18 cellular contexts compared by ENCODE assay signal in the genomic region with DNA sequence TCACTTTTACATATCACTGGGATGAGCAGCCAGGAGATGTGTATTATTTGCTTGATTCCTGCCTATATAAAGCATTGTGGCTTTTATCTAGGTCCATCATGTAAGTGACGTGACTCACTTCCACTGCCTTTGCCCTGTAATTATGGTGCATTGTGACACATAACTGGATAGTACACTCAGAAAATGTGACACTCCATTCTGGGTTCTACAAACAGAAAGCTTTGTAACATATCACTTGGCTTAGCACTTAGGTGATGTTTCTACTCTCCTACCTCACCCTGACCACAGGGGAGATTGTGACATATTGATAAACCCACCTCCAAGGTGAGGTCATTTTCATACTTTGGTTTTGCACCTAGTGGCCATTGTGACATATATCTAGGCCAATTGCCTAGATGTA. TPM values are rescaled to one million over a fixed set of nuclear protein-coding genes. Genes with fewer than 3 reads are reported as not detected.
"Had no signal": no experiment of that assay in that cellular context is flagged by ENCODE, and none has a peak within 500 bp of the region (broad histone marks: within the 10 kb centered on the region; RNA-seq: fewer than 3 reads in every experiment).

No MANE protein-coding gene starts in this region.

RNA-seq across cellular contexts. Expression of gene BPY2B, which starts 21.8 kb away (rescaled TPM):
- total RNA-seq: activated CD4-positive, alpha-beta memory T cell treated with anti-CD3 and anti-CD28 coated beads, Interleukin-2, amount 10 ng/mL, durations not matched to agents 7 days and 5 days; activated CD4-positive, alpha-beta T cell treated with anti-CD3 and anti-CD28 coated beads, Interleukin-2, amount 10 ng/mL, durations not matched to agents 7 days and 5 days; activated CD8-positive, alpha-beta memory T cell treated with anti-CD3 and anti-CD28 coated beads, Interleukin-2, amount 10 ng/mL, durations not matched to agents 7 days and 5 days; activated CD8-positive, alpha-beta T cell treated with anti-CD3 and anti-CD28 coated beads, Interleukin-2, amount 10 ng/mL, durations not matched to agents 7 days and 5 days; activated naive CD4-positive, alpha-beta T cell treated with anti-CD3 and anti-CD28 coated beads for 36 hours; activated naive CD8-positive, alpha-beta T cell treated with anti-CD3 and anti-CD28 coated beads, Interleukin-2, amount 10 ng/mL, durations not matched to agents 7 days and 5 days; adrenal gland; aorta; astrocyte; body of pancreas; breast epithelium; cardiac septum; cerebellum; T-cell; T-helper 1 cell treated with Interleukin-12 subunit alpha and Interleukin-12 subunit beta and Interleukin-4 antibody, amounts not matched to agents 30 ng/mL and 1 ng/mL, for 36 hours; T-helper 17 cell; T-helper 2 cell treated with Interferon-gamma antibody and Interleukin-4, amounts not matched to agents 100 ng/mL and 5 ng/mL, for 36 hours; WTC11 had no signal
